In genomic region chr11:128948583-128948982, GRCh38 we compare ENCODE assay signal across 11 cellular contexts. TPM values are rescaled to one million over a fixed set of nuclear protein-coding genes. Genes with fewer than 3 reads are reported as not detected.
DNase-seq lines count a peak whose midpoint lies in the region; ATAC-seq and TF ChIP-seq lines count a peak whose summit lies in the region.
"Had no signal": no experiment of that assay in that cellular context is flagged by ENCODE, and none has a peak within 500 bp of the region (broad histone marks: within the 10 kb centered on the region; RNA-seq: fewer than 3 reads in every experiment).

No MANE protein-coding gene starts in this region.

- no peaks in the 10 kb centered on the region for H3K9me3 Mint-ChIP-seq in type B pancreatic cell

- H3K27ac ChIP-seq in Panc1 (ENCODE audit: low read length): no peak overlapping the region

- no TSS peak for BruUV-seq in Panc1 (replicated peaks; lab: Mats Ljungman, UMichigan)

- no peaks in the 10 kb centered on the region for H3K27me3 Mint-ChIP-seq in type B pancreatic cell

- no peak overlapping the region for H3K4me3 Mint-ChIP-seq in type B pancreatic cell

- CTCF ChIA-PET in Panc1 (lab: Charles Lee): interaction anchor here (0.9 kb wide), 1 partner anchor 9 kb away, joined by 3 read pairs; no protein-coding TSS in a partner anchor

- H3K27ac Mint-ChIP-seq in type B pancreatic cell: no peak overlapping the region

- no peak for DNase-seq in Right ventricle myocardium inferior (ENCODE audit: missing footprints)
- no peak for DNase-seq in cardiac septum (ENCODE audit: low spot score)
- no peak for DNase-seq in Panc1 (ENCODE audit: low read depth, low spot score)
- DNase-seq in fibroblast of villous mesenchyme (ENCODE audit: low read depth): peak; percentile 19
- no peak for DNase-seq in type B pancreatic cell (ENCODE audit: extremely low spot score, unreplicated experiment)
- no peak for DNase-seq in NCI-H2107 treated with DMSO at 0.1 percent for 48 hours (lab: John Stamatoyannopoulos, UW; ENCODE audit: unreplicated experiment)
- DNase-seq in stimulated activated naive CD8-positive, alpha-beta T cell treated with anti-CD3 and anti-CD28 coated beads, Interleukin-15, Interleukin-2, amounts not matched to agents 100 U/mL and 50 U/mL, for 24 hours: no peak
- DNase-seq: activated CD4-positive, alpha-beta T cell treated with anti-CD3 and anti-CD28 coated beads for 1 hour; NCI-H2081; small intestine had no signal

- no peak; the same call in 1 of the 2 replicates for TF ChIP-seq CTCF in Panc1 (IDR thresholded peaks at IDR 0.05)
- peak; percentile 49 for TF ChIP-seq CTCF in fibroblast of villous mesenchyme (IDR thresholded peaks at IDR 0.05; ENCODE audit: insufficient read depth, low read depth, low read length)
- TF ChIP-seq CTCF in type B pancreatic cell (conservative IDR thresholded peaks at IDR 0.05): peak; percentile 33

- H3K36me3 Mint-ChIP-seq in type B pancreatic cell: no peaks in the 10 kb centered on the region

- peaks cover 7% of the 10 kb centered on the region for H3K4me1 Mint-ChIP-seq in type B pancreatic cell (ENCODE audit: unreplicated experiment)

- POLR2A ChIA-PET in Panc1 (lab: Charles Lee): no interaction called here

- no peak overlapping the region for H3K4me3 ChIP-seq in Panc1 (ENCODE audit: low read depth in 2 of 2, low read length in 2 of 2)
- no peak overlapping the region for H3K4me3 ChIP-seq in fibroblast of villous mesenchyme (ENCODE audit: low read depth, low read length)

- intact Hi-C loops in Right ventricle myocardium inferior (cut with DNase I): no loop called here
- intact Hi-C loops in cardiac septum (cut with DNase I): no loop called here
- intact Hi-C loops in Panc1 (cut with micrococcal nuclease; ENCODE audit: unreplicated experiment): no loop called here

- H3K4me1 ChIP-seq in Panc1 (ENCODE audit: control insufficient read depth, insufficient read depth, low read length): no peaks in the 10 kb centered on the region

- no peaks in the 10 kb centered on the region for H3K36me3 ChIP-seq in Panc1 (ENCODE audit: control insufficient read depth, insufficient read depth, low read length)

- in situ Hi-C loops in Panc1 (cut with HindIII; ENCODE audit: low pct_unique_long_range_greater_than_20kb, low sequenced_read_pairs): no loop called here

- ATAC-seq in Right ventricle myocardium inferior: peak; percentile 46
- peak; percentile 48; the same call in 1 of the 2 replicates for ATAC-seq in Panc1
- no peak for ATAC-seq in stimulated activated naive CD8-positive, alpha-beta T cell treated with anti-CD3 and anti-CD28 coated beads, Interleukin-15, Interleukin-2, amounts not matched to agents 100 U/mL and 50 U/mL, for 24 hours
- ATAC-seq in GM21360 (IDR thresholded peaks at IDR 0.05; ENCODE audit: unreplicated experiment): no peak

- no peaks in the 10 kb centered on the region for H3K27me3 ChIP-seq in Panc1 (ENCODE audit: control insufficient read depth, insufficient read depth, low read length)

- H3K9me3 ChIP-seq in Panc1 (ENCODE audit: control insufficient read depth, insufficient read depth, low read depth, low read length): no peaks in the 10 kb centered on the region

RNA-seq across cellular contexts. Expression of gene TP53AIP1, which starts 5.9 kb away (rescaled TPM):
- not detected for total RNA-seq in Right ventricle myocardium inferior
- not detected for total RNA-seq in cardiac septum
- total RNA-seq in Panc1 (2021; ENCODE audit: unreplicated experiment): 0.08 TPM
- polyA plus RNA-seq in Panc1 (2012; ENCODE audit: insufficient read length): not detected
- total RNA-seq in fibroblast of villous mesenchyme: not detected in 2 replicates
- 0.24 and 0.69 TPM in 2 replicates for total RNA-seq in type B pancreatic cell (ENCODE audit: low replicate concordance)

RNA-seq across cellular contexts. Expression of gene KCNJ5, which starts 57.4 kb away (rescaled TPM):
- total RNA-seq in Right ventricle myocardium inferior (7.5 TPM), cardiac septum (12.1 TPM), Panc1 (2021; ENCODE audit: unreplicated experiment) (0.28 TPM), fibroblast of villous mesenchyme (under 0.01 TPM in 1 of 2 replicates, not detected in the other), type B pancreatic cell (ENCODE audit: low replicate concordance) (0.90 and 1.6 TPM in 2 replicates)
- polyA plus RNA-seq in Panc1 (2012; ENCODE audit: insufficient read length): 0.59 TPM

Comparison
In these comparisons a context has a peak if more than half of its experiments do, and no peak if none do; other contexts are left out.
1. ATAC-seq: peak in Right ventricle myocardium inferior (single experiment) and Panc1 (single experiment); none in stimulated activated naive CD8-positive, alpha-beta T cell treated with anti-CD3 and anti-CD28 coated beads, Interleukin-15, Interleukin-2, amounts not matched to agents 100 U/mL and 50 U/mL, for 24 hours (single experiment) and GM21360 (single experiment).